26 cellular contexts compared by ENCODE assay signal in genomic region chr5:2030131-2030530, GRCh38.
DNase-seq lines count a peak whose midpoint lies in the region; ATAC-seq, FAIRE-seq and TF ChIP-seq lines count a peak whose summit lies in the region.
"Had no signal": no experiment of that assay in that cellular context is flagged by ENCODE, and none has a peak within 500 bp of the region (broad histone marks: within the 10 kb centered on the region; RNA-seq: fewer than 3 reads in every experiment).

No MANE protein-coding gene starts in this region.

- H3K27me3 Mint-ChIP-seq in activated T-helper 17 cell treated with anti-CD3 and anti-CD28 coated beads, Interleukin-2, amount 50 U/mL, for 72 hours: peaks cover 48% of the 10 kb centered on the region

- peaks cover 4% of the 10 kb centered on the region for H3K9me3 Mint-ChIP-seq in activated T-helper 17 cell treated with anti-CD3 and anti-CD28 coated beads, Interleukin-2, amount 50 U/mL, for 72 hours

- H3K27ac ChIP-seq in right cardiac atrium (ENCODE audit: low read length): peak overlapping the region; percentile 19
- H3K27ac ChIP-seq in mesenchymal stem cell (ENCODE audit: low read length, poor library complexity, severe bottlenecking): no peak overlapping the region
- H3K27ac ChIP-seq: BLaER1, SJSA1 had no signal

- no peak overlapping the region for H3K4ac ChIP-seq in mesenchymal stem cell (ENCODE audit: low read depth in 1 of 2, low read length in 2 of 2)

- 29% methylated on average over 5 of the region's 5 CpGs for WGBS in right cardiac atrium
- WGBS in mesenchymal stem cell: 54% methylated on average over 5 of the region's 5 CpGs

- no peaks in the 10 kb centered on the region for H3K4me1 ChIP-seq in right cardiac atrium (ENCODE audit: control insufficient read depth, insufficient read depth, low read length)
- no peaks in the 10 kb centered on the region for H3K4me1 ChIP-seq in mesenchymal stem cell (ENCODE audit: control insufficient read depth, insufficient read depth, low read depth, low read length)
- H3K4me1 ChIP-seq: BLaER1, SJSA1 had no signal

- H3K27me3 ChIP-seq in right cardiac atrium (ENCODE audit: control insufficient read depth, insufficient read depth) (no peaks in the 10 kb centered on the region), mesenchymal stem cell (ENCODE audit: control insufficient read depth in 1 of 2, insufficient read depth in 1 of 2, low read length in 2 of 2) (peaks cover 4 to 30% of the 10 kb centered on the region in 2 experiments)
- H3K27me3 ChIP-seq: BLaER1, SJSA1 had no signal

- H3K23ac ChIP-seq in mesenchymal stem cell (ENCODE audit: low read length in 2 of 2): no peak overlapping the region

- no peak overlapping the region for H4K8ac ChIP-seq in mesenchymal stem cell (ENCODE audit: low read length)

- H2AFZ ChIP-seq in mesenchymal stem cell (ENCODE audit: low read depth, low read length): no peak overlapping the region

- H3K9me3 ChIP-seq in right cardiac atrium (ENCODE audit: control insufficient read depth, low read length) (peaks cover 10% of the 10 kb centered on the region), mesenchymal stem cell (ENCODE audit: control insufficient read depth, low read length) (no peaks in the 10 kb centered on the region)
- H3K9me3 ChIP-seq: SJSA1 had no signal

- H3K18ac ChIP-seq in mesenchymal stem cell (ENCODE audit: low read depth in 1 of 2, low read length in 2 of 2): no peak overlapping the region

- H3K4me3 ChIP-seq in right cardiac atrium (ENCODE audit: low read length) (no peak overlapping the region), fibroblast of the aortic adventitia (ENCODE audit: low read depth, low read length) (no peak overlapping the region), mesenchymal stem cell (ENCODE audit: insufficient read depth in 1 of 2, low read depth in 1 of 2, low read length in 2 of 2) (peak overlapping the region in 1 of 2 experiments; percentile 12)
- H3K4me3 ChIP-seq: BLaER1, SJSA1 had no signal

- DNase-seq in right cardiac atrium (no peak), Right ventricle myocardium superior (no peak), fibroblast of the aortic adventitia (ENCODE audit: low read depth) (peak; percentile 44), mesenchymal stem cell (no peak), RCC 7860 (ENCODE audit: low spot score) (no peak), NOMO-1 treated with dmso at 0.1 percent for 144 hours (lab: John Stamatoyannopoulos, UW; ENCODE audit: unreplicated experiment) (no peak)
- DNase-seq: CD4-positive, CD25-positive, alpha-beta regulatory T cell; DMS153; DND-41; Karpas-422; NCI-H1105; NCI-H146; NCI-H1930; NCI-H2107; NCI-H524 treated with DMSO at 0.1 percent for 48 hours; NCI-H774; PC-3 had no signal

- H2BK12ac ChIP-seq in mesenchymal stem cell (ENCODE audit: low read length in 2 of 2): no peak overlapping the region

- no peak overlapping the region for H2AK5ac ChIP-seq in mesenchymal stem cell (ENCODE audit: low read length, severe bottlenecking)

- no peak overlapping the region for H2BK15ac ChIP-seq in mesenchymal stem cell (ENCODE audit: low read depth, poor library complexity, severe bottlenecking)

- no peaks in the 10 kb centered on the region for H3K79me1 ChIP-seq in mesenchymal stem cell (replicated peaks; ENCODE audit: low read length, poor library complexity, severe bottlenecking)

- peak overlapping the region; percentile 79 for H3K9ac ChIP-seq in mesenchymal stem cell (ENCODE audit: low read length)
- H3K9ac ChIP-seq: BLaER1 had no signal

- H4K91ac ChIP-seq in mesenchymal stem cell (ENCODE audit: low read length): no peak overlapping the region

- H3K36me3 ChIP-seq in mesenchymal stem cell (ENCODE audit: control insufficient read depth in 1 of 2, insufficient read depth in 2 of 2, low read depth in 1 of 2, low read length in 2 of 2): no peaks in the 10 kb centered on the region
- H3K36me3 ChIP-seq: BLaER1, SJSA1 had no signal

- intact Hi-C loops in right cardiac atrium (cut with DNase I) (loop anchor here in 3 of 4 donors (10.0 kb wide), 1 partner anchor 265 kb away; no protein-coding TSS in a partner anchor), Right ventricle myocardium superior (cut with DNase I) (no loop called here)

- no peak overlapping the region for H3K4me2 ChIP-seq in mesenchymal stem cell (ENCODE audit: low read length, poor library complexity, severe bottlenecking)
- H3K4me2 ChIP-seq: BLaER1 had no signal

- no peak overlapping the region for H2BK5ac ChIP-seq in mesenchymal stem cell (ENCODE audit: low read depth, low read length, poor library complexity, severe bottlenecking)

- no peak overlapping the region for H2BK120ac ChIP-seq in mesenchymal stem cell (ENCODE audit: low read depth, low read length)

- no peak for TF ChIP-seq CTCF in fibroblast of the aortic adventitia (IDR thresholded peaks at IDR 0.05; ENCODE audit: insufficient read depth, low read length)

- no peaks in the 10 kb centered on the region for H3K4me1 Mint-ChIP-seq in activated T-helper 17 cell treated with anti-CD3 and anti-CD28 coated beads, Interleukin-2, amount 50 U/mL, for 72 hours
- H3K4me1 Mint-ChIP-seq: CD4-positive, CD25-positive, alpha-beta regulatory T cell had no signal

- no peak for FAIRE-seq in RCC 7860 (lab: Jason Lieb, UNC)
- FAIRE-seq: GM12892, GM19239, H1, HepG2 had no signal

- ATAC-seq in right cardiac atrium: no peak
- no peak for ATAC-seq in Right ventricle myocardium superior (ENCODE audit: poor library complexity)
- no peak for ATAC-seq in activated T-helper 17 cell treated with anti-CD3 and anti-CD28 coated beads, Interleukin-2, amount 50 U/mL, for 72 hours (replicated peaks)
- ATAC-seq: HCT116, HepG2, PC-3, Right ventricle myocardium inferior had no signal

- no peak overlapping the region for H3K4me3 Mint-ChIP-seq in activated T-helper 17 cell treated with anti-CD3 and anti-CD28 coated beads, Interleukin-2, amount 50 U/mL, for 72 hours
- H3K4me3 Mint-ChIP-seq: CD4-positive, CD25-positive, alpha-beta regulatory T cell had no signal

- no peak overlapping the region for H3K27ac Mint-ChIP-seq in activated T-helper 17 cell treated with anti-CD3 and anti-CD28 coated beads, Interleukin-2, amount 50 U/mL, for 72 hours
- H3K27ac Mint-ChIP-seq: CD4-positive, CD25-positive, alpha-beta regulatory T cell had no signal

- H3K14ac ChIP-seq in mesenchymal stem cell (ENCODE audit: low read length in 2 of 2): no peak overlapping the region

- no peaks in the 10 kb centered on the region for H3K36me3 Mint-ChIP-seq in activated T-helper 17 cell treated with anti-CD3 and anti-CD28 coated beads, Interleukin-2, amount 50 U/mL, for 72 hours (ENCODE audit: low read depth)
- H3K36me3 Mint-ChIP-seq: CD4-positive, CD25-positive, alpha-beta regulatory T cell had no signal
